33 cellular contexts compared by ENCODE assay signal in genomic region chr15:70159397-70160009, GRCh38.
DNase-seq lines count a peak whose midpoint lies in the region; ATAC-seq, FAIRE-seq and TF ChIP-seq lines count a peak whose summit lies in the region.
"Had no signal": no experiment of that assay in that cellular context is flagged by ENCODE, and none has a peak within 500 bp of the region (broad histone marks: within the 10 kb centered on the region; RNA-seq: fewer than 3 reads in every experiment).

No MANE protein-coding gene starts in this region.

- ATAC-seq in K562 = no peak
- no peak for ATAC-seq in GM18858 (IDR thresholded peaks at IDR 0.05; ENCODE audit: unreplicated experiment)
- ATAC-seq: HepG2, T-helper 17 cell had no signal

- in situ Hi-C loops in K562 (cut with MboI) = no loop called here

- H3K4me1 ChIP-seq in K562 (replicated peaks in 1 of 2; ENCODE audit: control insufficient read depth in 2 of 2, insufficient read depth in 2 of 2, low read length in 2 of 2) (peaks cover 0 to 3% of the 10 kb centered on the region in 2 experiments; a peak in 1 of 5 replicates), small intestine (ENCODE audit: control insufficient read depth in 2 of 2, insufficient read depth in 1 of 2, low read depth in 1 of 2, low read length in 1 of 2) (peaks cover 7 to 14% of the 10 kb centered on the region in 2 donors)

- POLR2A ChIA-PET in K562 (lab: Yijun Ruan, JAX) = no interaction called here

- H3K36me3 ChIP-seq in K562 (ENCODE audit: control insufficient read depth, insufficient read depth, low read length) (no peaks in the 10 kb centered on the region), small intestine (ENCODE audit: control insufficient read depth in 2 of 2, insufficient read depth in 2 of 2, low read length in 2 of 2) (no peaks in the 10 kb centered on the region)
- H3K36me3 ChIP-seq: ovary, tibial artery had no signal

- TF ChIP-seq RAD21 in K562 (CRISPR knock-in tag; conservative IDR thresholded peaks at IDR 0.05 in 1 of 2, IDR thresholded peaks at IDR 0.05 in 1 of 2) = no peak

- no peak for TF ChIP-seq EP300 in K562 (IDR thresholded peaks at IDR 0.05; ENCODE audit: low read length)

- TF ChIP-seq CTCF in K562 (IDR thresholded peaks at IDR 0.05 in 2 of 3, conservative IDR thresholded peaks at IDR 0.05 in 1 of 3; ENCODE audit: insufficient read depth in 2 of 3, low read depth in 1 of 3, low read length in 3 of 3) = no peak

- CTCF ChIA-PET in K562 (lab: Yijun Ruan, JAX; ENCODE audit: low intra/inter-chr PET ratio) = no interaction called here

- DNase-seq in DMS53 treated with DMSO at 0.1 percent for 48 hours (lab: John Stamatoyannopoulos, UW; ENCODE audit: unreplicated experiment) = peak; percentile 12
- DNase-seq in NCI-H82 (lab: John Stamatoyannopoulos, UW) = peak; percentile 93
- DNase-seq in K562 (ENCODE audit: extremely low read depth in 1 of 4, low spot score in 3 of 4) = no peak
- peak; percentile 85 for DNase-seq in small intestine
- no peak for DNase-seq in effector CD8-positive, alpha-beta T cell (lab: John Stamatoyannopoulos, UW)
- DNase-seq in SK-N-DZ (ENCODE audit: low spot score) = no peak
- DNase-seq: activated CD4-positive, alpha-beta T cell treated with anti-CD3 and anti-CD28 coated beads for 4 hours; activated naive CD4-positive, alpha-beta T cell treated with anti-CD3 and anti-CD28 coated beads, Interleukin-2, amount 10 ng/mL, durations not matched to agents 7 days and 5 days; activated T-cell treated with anti-CD3 and anti-CD28 coated beads, Interleukin-2, amount 50 U/mL, for 72 hours; C1 segment of cervical spinal cord; Calu3; effector memory CD4-positive, alpha-beta T cell; glutamatergic neuron; Kasumi-1; kidney; midbrain; naive thymus-derived CD4-positive, alpha-beta T cell; NCI-H1092; NCI-H187 treated with DMSO at 0.1 percent for 48 hours; NCI-H69; retina; stimulated activated CD4-positive, alpha-beta T cell treated with anti-CD3 and anti-CD28 coated beads, Interleukin-1b, Interleukin-23, amount 100 ng/mL, for 48 hours; T-helper 17 cell; tibial artery had no signal

- no peak overlapping the region for H3K4me2 ChIP-seq in K562 (ENCODE audit: insufficient read depth, low read length)

- no peak overlapping the region for H3K9ac ChIP-seq in K562 (ENCODE audit: insufficient read depth in 1 of 2, low read depth in 2 of 2, low read length in 2 of 2)
- H3K9ac ChIP-seq: GM23248 had no signal

- TF ChIP-seq POLR2A in K562 (conservative IDR thresholded peaks at IDR 0.05) = no peak

- no peaks in the 10 kb centered on the region for H3K79me2 ChIP-seq in K562 (ENCODE audit: control insufficient read depth, insufficient read depth, low read length)

- intact Hi-C loops in K562 (cut with micrococcal nuclease) = no loop called here

- WGBS in K562 (ENCODE audit: insufficient coverage, low coverage, missing lambda C conversion rate) = 1% methylated on average over 6 of the region's 7 CpGs
- WGBS in small intestine, 3 donors = 59 to 69% (median 66%) methylated on average over 7 of the region's 7 CpGs

- H3K4me3 ChIP-seq in K562 (no peak overlapping the region), small intestine (ENCODE audit: low read depth in 1 of 2, low read length in 2 of 2) (no peak overlapping the region)
- H3K4me3 ChIP-seq: GM23248, ovary, SK-N-MC, skin epidermis, tibial artery had no signal

- H2AFZ ChIP-seq in K562 (ENCODE audit: low read depth, low read length) = no peak overlapping the region
- H2AFZ ChIP-seq: GM23248 had no signal

- no peak overlapping the region for H3K27ac ChIP-seq in K562 (ENCODE audit: extremely low read depth, low read depth, low read length)
- H3K27ac ChIP-seq in small intestine (ENCODE audit: low read depth in 1 of 2, low read length in 1 of 2) = peak overlapping the region in 1 of 2 donors; percentile 71
- H3K27ac ChIP-seq: GM23248, ovary, RWPE1, SK-N-MC, skin epidermis, tibial artery had no signal

- peaks cover 26 to 79% of the 10 kb centered on the region in 2 experiments for H3K27me3 ChIP-seq in K562 (ENCODE audit: control insufficient read depth in 2 of 2, insufficient read depth in 2 of 2, low read length in 2 of 2)
- no peaks in the 10 kb centered on the region for H3K27me3 ChIP-seq in small intestine (ENCODE audit: control insufficient read depth in 2 of 2, insufficient read depth in 2 of 2, low read length in 2 of 2)
- H3K27me3 ChIP-seq: ovary, tibial artery had no signal

- no peaks in the 10 kb centered on the region for H3K9me3 ChIP-seq in K562 (replicated peaks; ENCODE audit: control insufficient read depth, insufficient read depth, low read depth, low read length)
- no peaks in the 10 kb centered on the region for H3K9me3 ChIP-seq in small intestine (ENCODE audit: control insufficient read depth, low read depth)
- H3K9me3 ChIP-seq: ovary, tibial artery had no signal

- H4K20me1 ChIP-seq in K562 (replicated peaks; ENCODE audit: control insufficient read depth, insufficient read depth, low read length) = no peaks in the 10 kb centered on the region; the same call in 1 of the 2 replicates

- no peaks in the 10 kb centered on the region for H3K9me1 ChIP-seq in K562 (ENCODE audit: control insufficient read depth, insufficient read depth, low read length)

- FAIRE-seq in K562 (lab: Jason Lieb, UNC) (no peak), small intestine (lab: Jason Lieb, UNC) (no peak)
- FAIRE-seq: bronchial epithelial cell, colon, HepG2, kidney had no signal

- BruUV-seq in K562 (replicated peaks; lab: Mats Ljungman, UMichigan) = no TSS peak

TF ChIP-seq in K562, 482 proteins besides CTCF, POLR2A, EP300 and RAD21:
- peak; percentile 42; the same call in 1 of the 2 replicates for TF ChIP-seq NFIC (IDR thresholded peaks at IDR 0.05)
- no peak for TF ChIP-seq CHD7 (IDR thresholded peaks at IDR 0.05; ENCODE audit: low read depth, low read length)

Comparison
In these comparisons a context has a peak if more than half of its experiments do, and no peak if none do; other contexts are left out.
1. DNase-seq: peak in DMS53 treated with DMSO at 0.1 percent for 48 hours (single experiment), NCI-H82 (single experiment) and small intestine (single experiment); none in K562 (0 of 4), effector CD8-positive, alpha-beta T cell (single experiment) and SK-N-DZ (single experiment).